19 cellular contexts compared by ENCODE assay signal in genomic region chrX:267771-268261, GRCh38. TPM values are rescaled to one million over a fixed set of nuclear protein-coding genes. Genes with fewer than 3 reads are reported as not detected.
DNase-seq lines count a peak whose midpoint lies in the region; ATAC-seq and TF ChIP-seq lines count a peak whose summit lies in the region.
"Had no signal": no experiment of that assay in that cellular context is flagged by ENCODE, and none has a peak within 500 bp of the region (broad histone marks: within the 10 kb centered on the region; RNA-seq: fewer than 3 reads in every experiment).

No MANE protein-coding gene starts in this region.

- TF ChIP-seq EP300 in upper lobe of left lung (IDR thresholded peaks at IDR 0.05): no peak

- no peaks in the 10 kb centered on the region for H3K27me3 ChIP-seq in left ventricle myocardium inferior (ENCODE audit: low read depth)
- no peaks in the 10 kb centered on the region for H3K27me3 ChIP-seq in colonic mucosa
- H3K27me3 ChIP-seq in lower lobe of right lung (ENCODE audit: low read depth): no peaks in the 10 kb centered on the region
- no peaks in the 10 kb centered on the region for H3K27me3 ChIP-seq in upper lobe of left lung
- no peaks in the 10 kb centered on the region for H3K27me3 ChIP-seq in Karpas-422 (ENCODE audit: low read length)
- H3K27me3 ChIP-seq: cardiac muscle cell had no signal

- TF ChIP-seq CTCF in left ventricle myocardium inferior (IDR thresholded peaks at IDR 0.05; ENCODE audit: borderline replicate concordance) (no peak), colonic mucosa (IDR thresholded peaks at IDR 0.05) (no peak), lower lobe of right lung (IDR thresholded peaks at IDR 0.05) (no peak), upper lobe of left lung (IDR thresholded peaks at IDR 0.05) (no peak)

- H3K36me3 ChIP-seq in left ventricle myocardium inferior (no peaks in the 10 kb centered on the region), colonic mucosa (no peaks in the 10 kb centered on the region), lower lobe of right lung (no peaks in the 10 kb centered on the region), upper lobe of left lung (no peaks in the 10 kb centered on the region), Karpas-422 (ENCODE audit: insufficient read depth, low read length) (no peaks in the 10 kb centered on the region)
- H3K36me3 ChIP-seq: cardiac muscle cell had no signal

- peak; percentile 10 for DNase-seq in left ventricle myocardium inferior
- DNase-seq in Right ventricle myocardium inferior (ENCODE audit: missing footprints): no peak
- peak; percentile 60 for DNase-seq in colonic mucosa
- DNase-seq in lower lobe of right lung: peak; percentile 44
- peak; percentile 17 to 79 for DNase-seq in upper lobe of left lung
- no peak for DNase-seq in islet precursor cell
- no peak for DNase-seq in Karpas-422
- DNase-seq: activated CD8-positive, alpha-beta T cell treated with anti-CD3 and anti-CD28 coated beads for 36 hours; DMS79; effector CD4-positive, alpha-beta T cell; GOT3; immature natural killer cell; mesendoderm; MV-4-11; NCI-H1930; NCI-H446 had no signal

- H3K4me1 ChIP-seq in left ventricle myocardium inferior (peaks cover under 1% of the 10 kb centered on the region), colonic mucosa (no peaks in the 10 kb centered on the region), lower lobe of right lung (peaks cover 6% of the 10 kb centered on the region), upper lobe of left lung (peaks cover 0 to 10% (median 0%) of the 10 kb centered on the region in 4 donors), Karpas-422 (ENCODE audit: low read length) (no peaks in the 10 kb centered on the region)

- no peak overlapping the region for H3K9ac ChIP-seq in colonic mucosa (ENCODE audit: low read depth in 2 of 2, low read length in 2 of 2)
- no peak overlapping the region for H3K9ac ChIP-seq in Karpas-422 (ENCODE audit: low read length)

- 91 to 96% methylated on average over 19 to 32 of the region's 33 CpGs for WGBS in upper lobe of left lung, 2 donors

- H2AFZ ChIP-seq in Karpas-422 (ENCODE audit: low read length): no peak overlapping the region

- no peaks in the 10 kb centered on the region for H3K9me2 ChIP-seq in Karpas-422 (replicated peaks; ENCODE audit: insufficient read depth, low read length)

- H3K27ac ChIP-seq in left ventricle myocardium inferior (replicated peaks): no peak overlapping the region
- peak overlapping the region; percentile 36 for H3K27ac ChIP-seq in colonic mucosa
- no peak overlapping the region for H3K27ac ChIP-seq in lower lobe of right lung
- no peak overlapping the region for H3K27ac ChIP-seq in upper lobe of left lung
- no peak overlapping the region for H3K27ac ChIP-seq in Karpas-422 (ENCODE audit: low read length)
- H3K27ac ChIP-seq: cardiac muscle cell, RWPE1 had no signal

- intact Hi-C loops in left ventricle myocardium inferior (cut with micrococcal nuclease): no loop called here
- intact Hi-C loops in Right ventricle myocardium inferior (cut with DNase I): no loop called here
- intact Hi-C loops in colonic mucosa (cut with DNase I): no loop called here
- intact Hi-C loops in lower lobe of right lung (cut with DNase I): no loop called here

- no peaks in the 10 kb centered on the region for H3K79me2 ChIP-seq in Karpas-422 (ENCODE audit: low read length)

- no peak overlapping the region for H3K4me3 ChIP-seq in left ventricle myocardium inferior
- H3K4me3 ChIP-seq in colonic mucosa: no peak overlapping the region
- no peak overlapping the region for H3K4me3 ChIP-seq in lower lobe of right lung
- H3K4me3 ChIP-seq in upper lobe of left lung: no peak overlapping the region
- no peak overlapping the region for H3K4me3 ChIP-seq in Karpas-422 (ENCODE audit: low read length)
- H3K4me3 ChIP-seq: cardiac muscle cell had no signal

- no peak overlapping the region for H3K4me2 ChIP-seq in Karpas-422 (ENCODE audit: low read depth, low read length, poor library complexity, severe bottlenecking)

- H4K20me1 ChIP-seq in Karpas-422 (ENCODE audit: insufficient read depth, low read depth, low read length): no peaks in the 10 kb centered on the region

- no peak for ATAC-seq in Right ventricle myocardium inferior
- no peak for ATAC-seq in lower lobe of right lung
- no peak for ATAC-seq in upper lobe of left lung (ENCODE audit: low FRiP score in 2 of 2)
- ATAC-seq in HG03097 (IDR thresholded peaks at IDR 0.05; ENCODE audit: low FRiP score, unreplicated experiment): no peak
- ATAC-seq: activated CD8-positive, alpha-beta T cell treated with anti-CD3 and anti-CD28 coated beads for 36 hours had no signal

- no peak for TF ChIP-seq POLR2A in upper lobe of left lung (IDR thresholded peaks at IDR 0.05)

- H3K9me3 ChIP-seq in left ventricle myocardium inferior (replicated peaks) (no peaks in the 10 kb centered on the region), colonic mucosa (no peaks in the 10 kb centered on the region), lower lobe of right lung (no peaks in the 10 kb centered on the region), upper lobe of left lung (no peaks in the 10 kb centered on the region), Karpas-422 (ENCODE audit: low read length) (no peaks in the 10 kb centered on the region)

RNA-seq across cellular contexts. Expression of gene PLCXD1, which starts 13.4 kb away (rescaled TPM):
- total RNA-seq in left ventricle myocardium inferior (4.0 TPM), Right ventricle myocardium inferior (6.1 TPM), colonic mucosa (10 to 100 TPM; 11.0 to 23.8 TPM), lower lobe of right lung (23.7 TPM), upper lobe of left lung (10 to 100 TPM in 5 of 6 donors, 1 to 10 TPM in 1; 7.8 to 75.4 (median 19.2) TPM)
- total RNA-seq in Karpas-422 (2014; rRNA removed; shearing (Covaris generic); ENCODE audit: low replicate concordance): 49.4 and 69.5 TPM in 2 replicates

RNA-seq across cellular contexts. Expression of gene GTPBP6, which starts 50.8 kb away (rescaled TPM):
- total RNA-seq in left ventricle myocardium inferior (51.1 TPM), Right ventricle myocardium inferior (51.4 TPM), colonic mucosa (10 to 100 TPM; 44.4 to 81.1 TPM), lower lobe of right lung (47.1 TPM), upper lobe of left lung (10 to 100 TPM; 34.6 to 69.9 (median 61.0) TPM)
- 19.4 and 57.3 TPM in 2 replicates for total RNA-seq in Karpas-422 (2014; rRNA removed; shearing (Covaris generic); ENCODE audit: low replicate concordance)

Comparison
In these comparisons a context has a peak if more than half of its experiments do, and no peak if none do; other contexts are left out.
1. DNase-seq: peak in left ventricle myocardium inferior (single experiment), colonic mucosa (single experiment), lower lobe of right lung (single experiment) and upper lobe of left lung (2 of 2); none in Right ventricle myocardium inferior (single experiment), islet precursor cell (single experiment) and Karpas-422 (single experiment).